16 cellular contexts compared by ENCODE assay signal in genomic region chr3:29754346-29754745, GRCh38.
"Had no signal": no experiment of that assay in that cellular context is flagged by ENCODE, and none has a peak within 500 bp of the region (broad histone marks: within the 10 kb centered on the region; RNA-seq: fewer than 3 reads in every experiment).

No MANE protein-coding gene starts in this region.

- H3K36me3 ChIP-seq: heart right ventricle, left ventricle myocardium inferior, ovary, sigmoid colon, thyroid gland, uterus had no signal

- ATAC-seq: heart right ventricle had no signal

- H3K4me3 ChIP-seq: heart right ventricle, left ventricle myocardium inferior, ovary, sigmoid colon, thyroid gland, uterus had no signal

- H3K9me3 ChIP-seq: heart right ventricle, left ventricle myocardium inferior, ovary, sigmoid colon, thyroid gland, uterus had no signal

- H3K27me3 ChIP-seq: heart right ventricle, ovary, sigmoid colon, thyroid gland, uterus had no signal

- H3K27ac ChIP-seq: left ventricle myocardium inferior, ovary, sigmoid colon had no signal

- DNase-seq: activated B cell treated with CpG ODN at 0.5 μM for 24 hours; activated CD4-positive, alpha-beta T cell treated with anti-CD3 and anti-CD28 coated beads, Interleukin-2, amount 50 U/mL, for 1 hour; activated effector memory CD4-positive, alpha-beta T cell treated with Interleukin-2 at 50 U/mL for 16 hours; activated T-cell treated with anti-CD3 and anti-CD28 coated beads, Interleukin-2, amount 50 U/mL, for 1 hour; amniotic stem cell; cortex of kidney; effector memory CD4-positive, alpha-beta T cell; heart right ventricle; islet precursor cell; left ventricle myocardium inferior; mesenchymal stem cell; ovary; sigmoid colon; stimulated activated CD4-positive, alpha-beta T cell treated with anti-CD3 and anti-CD28 coated beads, Interleukin-12 subunit alpha, Interleukin-12 subunit beta, amount 100 ng/mL, for 4 hours; thyroid gland; uterus had no signal
